In genomic region chr1:159914252-159915018, GRCh38 we compare ENCODE assay signal across 12 cellular contexts. TPM values are rescaled to one million over a fixed set of nuclear protein-coding genes. Genes with fewer than 3 reads are reported as not detected.
DNase-seq lines count a peak whose midpoint lies in the region; ATAC-seq and TF ChIP-seq lines count a peak whose summit lies in the region.
"Had no signal": no experiment of that assay in that cellular context is flagged by ENCODE, and none has a peak within 500 bp of the region (broad histone marks: within the 10 kb centered on the region; RNA-seq: fewer than 3 reads in every experiment).

No MANE protein-coding gene starts in this region.

- no peak overlapping the region for H3K23ac ChIP-seq in trophoblast cell (ENCODE audit: low read length)

- intact Hi-C loops in esophagus squamous epithelium (cut with DNase I): no loop called here

- no peak for TF ChIP-seq CTCF in esophagus squamous epithelium (IDR thresholded peaks at IDR 0.05)

- H3K4ac ChIP-seq in trophoblast cell (ENCODE audit: low read depth, low read length): no peak overlapping the region

- H3K18ac ChIP-seq in trophoblast cell (ENCODE audit: low read length): no peak overlapping the region

- no peak overlapping the region for H4K8ac ChIP-seq in trophoblast cell (ENCODE audit: low read depth, low read length)

- H2AFZ ChIP-seq in trophoblast cell (ENCODE audit: insufficient read depth, low read length, poor library complexity): no peak overlapping the region

- peaks cover 30% of the 10 kb centered on the region for H3K79me1 ChIP-seq in trophoblast cell (ENCODE audit: low read length)

- H3K4me3 ChIP-seq in esophagus squamous epithelium: no peak overlapping the region
- no peak overlapping the region for H3K4me3 ChIP-seq in trophoblast cell (ENCODE audit: low read depth, low read length)

- H3K27me3 ChIP-seq in esophagus squamous epithelium (no peaks in the 10 kb centered on the region), trophoblast cell (ENCODE audit: insufficient read depth, low read length) (no peaks in the 10 kb centered on the region)

- peaks cover 23 to 95% (median 66%) of the 10 kb centered on the region in 3 donors for H3K4me1 ChIP-seq in esophagus squamous epithelium
- peaks cover 41 to 61% of the 10 kb centered on the region in 2 experiments for H3K4me1 ChIP-seq in trophoblast cell (ENCODE audit: control insufficient read depth in 1 of 2, insufficient read depth in 2 of 2, low read length in 2 of 2)

- ATAC-seq in HG03025 (IDR thresholded peaks at IDR 0.05; ENCODE audit: low FRiP score, unreplicated experiment): no peak

- no peaks in the 10 kb centered on the region for H3K9me3 ChIP-seq in esophagus squamous epithelium
- H3K9me3 ChIP-seq in trophoblast cell (ENCODE audit: insufficient read depth, low read depth, low read length): peaks cover 2% of the 10 kb centered on the region

- peak overlapping the region; percentile 47 for H4K91ac ChIP-seq in trophoblast cell (ENCODE audit: low read depth, low read length)

- no peaks in the 10 kb centered on the region for H3K79me2 ChIP-seq in trophoblast cell (ENCODE audit: control insufficient read depth, insufficient read depth, low read length, poor library complexity)

- H2BK120ac ChIP-seq in trophoblast cell (ENCODE audit: insufficient read depth, low read length, poor library complexity): no peak overlapping the region

- no peak overlapping the region for H3K14ac ChIP-seq in trophoblast cell (ENCODE audit: low read length)

- WGBS in esophagus squamous epithelium, 2 donors: 76 to 79% methylated on average over 10 of the region's 10 CpGs
- no CpG with 5 or more reads among the region's 10 CpGs for WGBS in trophoblast cell (ENCODE audit: extremely low coverage, insufficient coverage, insufficient read length)

- no peak for TF ChIP-seq POLR2A in esophagus squamous epithelium (IDR thresholded peaks at IDR 0.05)

- DNase-seq in DMS53 treated with DMSO at 0.1 percent for 48 hours (lab: John Stamatoyannopoulos, UW; ENCODE audit: unreplicated experiment) (peak; percentile 62), NCI-H748 (lab: John Stamatoyannopoulos, UW; ENCODE audit: unreplicated experiment) (peak; percentile 92), esophagus squamous epithelium (lab: John Stamatoyannopoulos, UW) (no peak), trophoblast cell (peak; percentile 80 to 87), cerebellum (ENCODE audit: low spot score) (no peak)
- no peak for DNase-seq in stimulated activated naive CD4-positive, alpha-beta T cell (lab: John Stamatoyannopoulos, UW)
- DNase-seq: activated CD4-positive, alpha-beta T cell treated with anti-CD3 and anti-CD28 coated beads for 1 hour; activated naive CD4-positive, alpha-beta T cell treated with anti-CD3 and anti-CD28 coated beads for 36 hours; DMS 273 treated with DMSO at 0.1 percent for 48 hours; SHP77 had no signal

- peak overlapping the region in 3 of 4 donors; percentile 21 to 79 (median 74) for H3K27ac ChIP-seq in esophagus squamous epithelium
- no peak overlapping the region for H3K27ac ChIP-seq in trophoblast cell (ENCODE audit: low read depth, low read length)

- peak overlapping the region; percentile 22 for H2AK5ac ChIP-seq in trophoblast cell (ENCODE audit: low read length)

- H3K36me3 ChIP-seq in esophagus squamous epithelium (peaks cover 12 to 37% (median 13%) of the 10 kb centered on the region in 3 donors), trophoblast cell (ENCODE audit: control insufficient read depth in 1 of 2, insufficient read depth in 2 of 2, low read length in 2 of 2) (peaks cover 21 to 22% of the 10 kb centered on the region in 2 experiments)

- H3K9ac ChIP-seq in trophoblast cell (ENCODE audit: low read length): no peak overlapping the region

- H4K12ac ChIP-seq in trophoblast cell (ENCODE audit: low read depth, low read length): no peak overlapping the region

- H2BK12ac ChIP-seq in trophoblast cell (ENCODE audit: low read length): no peak overlapping the region

- H3K4me2 ChIP-seq in trophoblast cell (ENCODE audit: low read length): no peak overlapping the region

- no peak overlapping the region for H2BK5ac ChIP-seq in trophoblast cell (ENCODE audit: low read depth, low read length, poor library complexity)

RNA-seq across cellular contexts. Expression of gene TAGLN2, which starts 10.9 kb away (rescaled TPM):
- total RNA-seq in esophagus squamous epithelium: 100 to 1,000 TPM; 308 to 468 (median 357) TPM
- 498 and 501 TPM in 2 replicates for polyA plus RNA-seq in trophoblast cell (2013)
- total RNA-seq in cerebellum: 15.1 TPM

RNA-seq across cellular contexts. Expression of gene CFAP45, which starts 14.5 kb away (rescaled TPM):
- total RNA-seq in esophagus squamous epithelium (under 1 TPM in 2 of 4 donors, not detected in 2; 0.48 to 0.95 TPM), cerebellum (1.1 TPM)
- polyA plus RNA-seq in trophoblast cell (2013): 2.0 and 2.1 TPM in 2 replicates
- total RNA-seq: skeletal muscle tissue had no signal

RNA-seq across cellular contexts. Expression of gene IGSF9, which starts 31.0 kb away (rescaled TPM):
- 10 to 100 TPM in 1 of 4 donors, 1 to 10 TPM in 3; 4.2 to 12.0 (median 8.8) TPM for total RNA-seq in esophagus squamous epithelium
- 2.0 and 2.3 TPM in 2 replicates for polyA plus RNA-seq in trophoblast cell (2013)
- total RNA-seq in cerebellum: 4.7 TPM
- total RNA-seq: activated naive CD4-positive, alpha-beta T cell treated with anti-CD3 and anti-CD28 coated beads for 36 hours had no signal

RNA-seq across cellular contexts. Expression of gene SLAMF9, which starts 39.6 kb away (rescaled TPM):
- under 1 TPM in 2 of 4 donors, not detected in 2; 0.92 to 0.99 TPM for total RNA-seq in esophagus squamous epithelium
- not detected in 2 replicates for polyA plus RNA-seq in trophoblast cell (2013)
- total RNA-seq in cerebellum: not detected
- total RNA-seq: activated naive CD4-positive, alpha-beta T cell treated with anti-CD3 and anti-CD28 coated beads for 36 hours; skeletal muscle tissue had no signal

RNA-seq across cellular contexts. Expression of gene VSIG8, which starts 52.0 kb away (rescaled TPM):
- total RNA-seq in esophagus squamous epithelium (1 to 10 TPM in 3 of 4 donors, under 1 TPM in 1; 0.38 to 7.8 (median 1.8) TPM), cerebellum (0.18 TPM)
- polyA plus RNA-seq in trophoblast cell (2013): 0.03 TPM in 2 replicates
- total RNA-seq: activated naive CD4-positive, alpha-beta T cell treated with anti-CD3 and anti-CD28 coated beads for 36 hours; skeletal muscle tissue had no signal

Comparison
In these comparisons a context has a peak if more than half of its experiments do, and no peak if none do; other contexts are left out.
1. DNase-seq: peak in DMS53 treated with DMSO at 0.1 percent for 48 hours (single experiment), NCI-H748 (single experiment) and trophoblast cell (2 of 2); none in esophagus squamous epithelium (single experiment), cerebellum (single experiment) and stimulated activated naive CD4-positive, alpha-beta T cell (0 of 6).
2. RNA of gene TAGLN2, which starts 10.9 kb away (total RNA-seq): 308 to 468 TPM in esophagus squamous epithelium; 15.1 TPM in cerebellum (single experiment); every median in the first group is over 10 times any median in the second.